ENCODE assay signal across 8 cellular contexts in the genomic region with DNA sequence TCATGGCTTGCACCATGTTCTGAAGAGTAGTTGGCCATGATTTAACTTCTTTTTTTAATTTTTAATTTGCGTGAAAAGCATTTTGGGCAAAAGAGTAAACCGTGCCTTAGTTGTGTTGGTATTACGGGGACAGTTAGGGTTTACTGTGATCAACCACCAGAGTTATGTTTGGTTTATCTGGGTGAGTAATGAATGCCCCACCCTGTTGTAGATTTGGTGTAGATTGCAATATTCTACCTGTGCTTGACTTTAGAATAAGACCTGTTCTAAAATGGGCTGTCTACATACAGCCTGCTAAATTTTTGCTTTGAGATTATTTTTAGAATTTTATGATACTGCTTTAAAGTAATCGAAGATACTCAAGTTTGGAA. TPM values are rescaled to one million over a fixed set of nuclear protein-coding genes. Genes with fewer than 3 reads are reported as not detected.
A peak's percentile ranks its signal among the peaks of the same experiment; 100 is the strongest.
DNase-seq lines count a peak whose midpoint lies in the region; ATAC-seq and TF ChIP-seq lines count a peak whose summit lies in the region.

No MANE protein-coding gene starts in this region.

- intact Hi-C loops in OCI-LY7 (cut with micrococcal nuclease; ENCODE audit: unreplicated experiment), result loop anchor here (5.0 to 10.0 kb wide), 4 partner anchors 86 to 1044 kb away; no protein-coding TSS in a partner anchor
- intact Hi-C loops in ovary (cut with DNase I), result no loop called here

- peaks cover 57% of the 10 kb centered on the region for H3K79me2 ChIP-seq in OCI-LY7 (ENCODE audit: insufficient read depth, low read depth, low read length)

- no peaks in the 10 kb centered on the region for H3K9me3 Mint-ChIP-seq in endothelial cell (ENCODE audit: unreplicated experiment)

- POLR2A ChIA-PET in OCI-LY7 (lab: Charles Lee), result no interaction called here

- ATAC-seq in HG03378 (IDR thresholded peaks at IDR 0.05; ENCODE audit: unreplicated experiment) (no peak), GM18858 (IDR thresholded peaks at IDR 0.05; ENCODE audit: unreplicated experiment) (no peak)

- H2AFZ ChIP-seq in OCI-LY7 (ENCODE audit: low read length), result peak overlapping the region; percentile 50; the same call in 1 of the 2 replicates

- H3K36me3 Mint-ChIP-seq in endothelial cell (ENCODE audit: low read depth, unreplicated experiment), result peaks cover 3% of the 10 kb centered on the region

- TF ChIP-seq EP300 in ovary (IDR thresholded peaks at IDR 0.05), result no peak

- no peaks in the 10 kb centered on the region for H3K9me2 ChIP-seq in OCI-LY7 (ENCODE audit: insufficient read depth, low read length)

- H3K27ac ChIP-seq in OCI-LY7 (ENCODE audit: low read depth, low read length, poor library complexity, severe bottlenecking) (peak overlapping the region; percentile 49), ovary (no peak overlapping the region)

- TF ChIP-seq CTCF in OCI-LY7 (conservative IDR thresholded peaks at IDR 0.05; ENCODE audit: low read length) (no peak), endothelial cell (IDR thresholded peaks at IDR 0.05; ENCODE audit: unreplicated experiment) (no peak), ovary (IDR thresholded peaks at IDR 0.05) (no peak)

- DNase-seq in OCI-LY7 (ENCODE audit: low spot score) (peak; percentile 13), endothelial cell (ENCODE audit: low spot score) (no peak), ovary (no peak), H4 (ENCODE audit: low spot score) (no peak), KG1 (lab: John Stamatoyannopoulos, UW) (no peak)

- 15 to 22% (median 17%) methylated on average over 4 of the region's 4 CpGs for WGBS in ovary, 3 donors

- H3K4me1 ChIP-seq in OCI-LY7 (ENCODE audit: insufficient read depth, low read length, poor library complexity, severe bottlenecking), result peaks cover 14% of the 10 kb centered on the region
- peaks cover 4% of the 10 kb centered on the region for H3K4me1 ChIP-seq in ovary (ENCODE audit: insufficient read depth)

- no TSS peak for BruUV-seq in OCI-LY7 (replicated peaks; lab: Mats Ljungman, UMichigan)

- H3K27ac Mint-ChIP-seq in endothelial cell (ENCODE audit: unreplicated experiment), result peak overlapping the region; percentile 93

- no peak for TF ChIP-seq POLR2A in ovary (IDR thresholded peaks at IDR 0.05)

- peak overlapping the region; percentile 99; the same call in 1 of the 2 replicates for H3K4me3 ChIP-seq in GM08714 (ENCODE audit: low read length)
- H3K4me3 ChIP-seq in OCI-LY7 (ENCODE audit: low read depth, low read length, poor library complexity, severe bottlenecking), result peak overlapping the region; percentile 86
- peak overlapping the region; percentile 63 for H3K4me3 ChIP-seq in ovary

- H4K20me1 ChIP-seq in OCI-LY7 (ENCODE audit: insufficient read depth, low read length), result no peaks in the 10 kb centered on the region

- CTCF ChIA-PET in OCI-LY7 (lab: Charles Lee; ENCODE audit: unreplicated experiment), result no interaction called here

- H3K4me3 Mint-ChIP-seq in endothelial cell (ENCODE audit: unreplicated experiment), result peak overlapping the region; percentile 98

- no peaks in the 10 kb centered on the region for H3K27me3 ChIP-seq in ovary

- H3K9me3 ChIP-seq in OCI-LY7 (ENCODE audit: low read length) (no peaks in the 10 kb centered on the region), ovary (no peaks in the 10 kb centered on the region)

- peaks cover 17% of the 10 kb centered on the region for H3K4me1 Mint-ChIP-seq in endothelial cell (ENCODE audit: unreplicated experiment)

- peaks cover 4% of the 10 kb centered on the region for H3K27me3 Mint-ChIP-seq in endothelial cell (ENCODE audit: unreplicated experiment)

- H3K4me2 ChIP-seq in OCI-LY7 (ENCODE audit: low read length), result peak overlapping the region; percentile 83

- H3K36me3 ChIP-seq in OCI-LY7 (ENCODE audit: insufficient read depth, low read length) (no peaks in the 10 kb centered on the region), ovary (no peaks in the 10 kb centered on the region)

RNA-seq across cellular contexts. Expression of a gene that starts 1.4 kb away (rescaled TPM):
- 25.1 and 27.6 TPM in 2 replicates for total RNA-seq in OCI-LY7 (2014; rRNA removed; shearing (Covaris generic))
- total RNA-seq in OCI-LY7 (2022) (28.1 and 38.1 TPM in 2 replicates), endothelial cell (ENCODE audit: unreplicated experiment) (38.0 TPM), ovary (10 to 100 TPM; 24.8 to 40.8 (median 37.2) TPM)
- polyA plus RNA-seq in ovary, result 10 to 100 TPM; 11.9 to 19.8 TPM
- 19.0 and 19.1 TPM in 2 replicates for total RNA-seq in H4 (2014; rRNA removed; shearing (Covaris generic))
